1 cellular context compared by ENCODE assay signal in the genomic region with DNA sequence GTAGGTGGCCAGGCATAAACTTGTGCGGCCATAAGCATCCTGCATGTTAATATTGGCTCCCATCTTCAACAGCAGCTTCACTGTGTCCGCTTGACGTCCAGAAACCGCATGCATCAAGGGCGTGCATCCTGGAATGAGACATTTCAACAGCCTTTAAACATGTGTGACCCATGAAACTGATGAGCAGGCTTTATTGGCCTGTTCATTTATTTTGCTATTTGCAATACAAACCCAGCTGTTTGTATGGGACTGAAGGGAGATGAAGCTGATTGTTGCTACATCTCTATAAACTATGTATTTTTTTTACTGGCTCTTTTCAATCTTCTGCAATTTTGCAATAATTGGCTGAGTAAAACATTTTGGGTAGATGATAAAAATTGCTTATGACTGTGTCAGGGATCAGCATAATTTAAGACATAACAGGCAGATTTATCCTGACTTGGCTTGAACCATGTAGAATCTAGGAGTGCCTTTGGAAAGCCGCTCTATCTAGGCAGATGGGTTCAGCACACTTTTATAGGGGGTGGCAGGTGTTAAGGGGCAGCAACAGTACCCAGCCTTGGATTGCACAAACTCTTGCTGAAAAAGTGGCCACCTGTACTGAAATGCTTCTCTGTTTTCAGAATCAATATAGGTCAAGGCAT.
TF ChIP-seq lines count a peak whose summit lies in the region.

No MANE protein-coding gene starts in this region.

TF ChIP-seq in SK-N-SH, 30 proteins besides CTCF, POLR2A, EP300 and RAD21 (continued from another document):
- TF ChIP-seq POLR2AphosphoS5 (IDR thresholded peaks at IDR 0.05; ENCODE audit: low read depth, low read length) (no peak), JUND (IDR thresholded peaks at IDR 0.05) (no peak), FOXJ3 (CRISPR knock-in tag; IDR thresholded peaks at IDR 0.05) (no peak), TEAD4 (IDR thresholded peaks at IDR 0.05; ENCODE audit: borderline replicate concordance, insufficient read depth) (no peak), FOXM1 (IDR thresholded peaks at IDR 0.05; ENCODE audit: low read depth) (no peak), SMC3 (IDR thresholded peaks at IDR 0.05; ENCODE audit: low read depth, low read length) (no peak)
- TF ChIP-seq, protein P1, sequence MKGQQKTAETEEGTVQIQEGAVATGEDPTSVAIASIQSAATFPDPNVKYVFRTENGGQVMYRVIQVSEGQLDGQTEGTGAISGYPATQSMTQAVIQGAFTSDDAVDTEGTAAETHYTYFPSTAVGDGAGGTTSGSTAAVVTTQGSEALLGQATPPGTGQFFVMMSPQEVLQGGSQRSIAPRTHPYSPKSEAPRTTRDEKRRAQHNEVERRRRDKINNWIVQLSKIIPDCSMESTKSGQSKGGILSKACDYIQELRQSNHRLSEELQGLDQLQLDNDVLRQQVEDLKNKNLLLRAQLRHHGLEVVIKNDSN (IDR thresholded peaks at IDR 0.05; ENCODE audit: borderline replicate concordance, low read depth), result no peak
- TF ChIP-seq, protein P2, sequence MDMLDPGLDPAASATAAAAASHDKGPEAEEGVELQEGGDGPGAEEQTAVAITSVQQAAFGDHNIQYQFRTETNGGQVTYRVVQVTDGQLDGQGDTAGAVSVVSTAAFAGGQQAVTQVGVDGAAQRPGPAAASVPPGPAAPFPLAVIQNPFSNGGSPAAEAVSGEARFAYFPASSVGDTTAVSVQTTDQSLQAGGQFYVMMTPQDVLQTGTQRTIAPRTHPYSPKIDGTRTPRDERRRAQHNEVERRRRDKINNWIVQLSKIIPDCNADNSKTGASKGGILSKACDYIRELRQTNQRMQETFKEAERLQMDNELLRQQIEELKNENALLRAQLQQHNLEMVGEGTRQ (IDR thresholded peaks at IDR 0.05; ENCODE audit: borderline replicate concordance, low read depth, low read length), result no peak
TF ChIP-seq in SK-N-SH: peak in this region for 0.
